ENCODE assay signal across 1 cellular context in the genomic region with DNA sequence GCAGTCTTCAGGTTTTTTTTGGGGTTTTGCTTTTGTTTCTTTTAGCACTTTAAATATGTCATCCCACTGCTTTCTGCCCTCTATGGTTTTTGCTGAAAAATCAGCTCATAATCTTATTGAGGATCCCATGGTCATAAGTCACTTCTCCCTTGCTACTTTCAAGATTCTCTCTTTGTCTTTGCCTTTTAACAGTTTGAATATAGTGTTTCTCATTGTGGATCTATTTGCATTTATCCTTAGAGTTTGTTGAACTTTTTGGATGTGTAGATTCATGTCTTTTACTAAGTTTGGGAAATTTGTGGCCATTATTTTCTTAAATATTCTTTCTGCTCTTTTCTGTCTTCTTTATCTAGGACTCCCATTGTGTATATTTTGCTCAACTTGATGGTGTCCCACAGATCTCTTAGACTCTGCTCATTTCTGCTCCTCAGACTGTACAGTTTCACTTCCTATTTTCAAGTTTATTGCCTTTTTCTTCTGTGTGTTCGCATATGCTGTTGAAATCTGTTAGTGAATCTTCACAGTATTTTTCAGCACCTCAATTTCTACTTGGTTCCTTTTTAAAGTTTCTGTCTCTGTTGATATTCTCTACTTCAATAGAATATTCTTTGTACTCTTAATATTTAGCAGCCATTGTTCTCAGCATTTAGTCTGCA.
TF ChIP-seq lines count a peak whose summit lies in the region.

No MANE protein-coding gene starts in this region.

TF ChIP-seq in SK-N-SH, 30 proteins besides CTCF, POLR2A, EP300 and RAD21 (continued from another document):
- TF ChIP-seq, protein P1, sequence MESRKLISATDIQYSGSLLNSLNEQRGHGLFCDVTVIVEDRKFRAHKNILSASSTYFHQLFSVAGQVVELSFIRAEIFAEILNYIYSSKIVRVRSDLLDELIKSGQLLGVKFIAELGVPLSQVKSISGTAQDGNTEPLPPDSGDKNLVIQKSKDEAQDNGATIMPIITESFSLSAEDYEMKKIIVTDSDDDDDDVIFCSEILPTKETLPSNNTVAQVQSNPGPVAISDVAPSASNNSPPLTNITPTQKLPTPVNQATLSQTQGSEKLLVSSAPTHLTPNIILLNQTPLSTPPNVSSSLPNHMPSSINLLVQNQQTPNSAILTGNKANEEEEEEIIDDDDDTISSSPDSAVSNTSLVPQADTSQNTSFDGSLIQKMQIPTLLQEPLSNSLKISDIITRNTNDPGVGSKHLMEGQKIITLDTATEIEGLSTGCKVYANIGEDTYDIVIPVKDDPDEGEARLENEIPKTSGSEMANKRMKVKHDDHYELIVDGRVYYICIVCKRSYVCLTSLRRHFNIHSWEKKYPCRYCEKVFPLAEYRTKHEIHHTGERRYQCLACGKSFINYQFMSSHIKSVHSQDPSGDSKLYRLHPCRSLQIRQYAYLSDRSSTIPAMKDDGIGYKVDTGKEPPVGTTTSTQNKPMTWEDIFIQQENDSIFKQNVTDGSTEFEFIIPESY (IDR thresholded peaks at IDR 0.05; ENCODE audit: borderline replicate concordance, low read depth), result no peak
- TF ChIP-seq JUND (IDR thresholded peaks at IDR 0.05) (no peak), FOXM1 (IDR thresholded peaks at IDR 0.05; ENCODE audit: low read depth) (no peak), MEF2A (IDR thresholded peaks at IDR 0.05; ENCODE audit: borderline replicate concordance, low read depth) (no peak), EZH2phosphoT487 (IDR thresholded peaks at IDR 0.05; ENCODE audit: borderline replicate concordance, low read depth) (no peak)
TF ChIP-seq in SK-N-SH: peak in this region for 0.
